Comparison of ENCODE assay signal across 8 cellular contexts in genomic region chr17:66190738-66191606, GRCh38. TPM values are rescaled to one million over a fixed set of nuclear protein-coding genes. Genes with fewer than 3 reads are reported as not detected.
DNase-seq lines count a peak whose midpoint lies in the region; ATAC-seq and TF ChIP-seq lines count a peak whose summit lies in the region.

No MANE protein-coding gene starts in this region.

- DNase-seq in AG04449 (ENCODE audit: low read depth, low spot score) (no peak), HFF-Myc (ENCODE audit: extremely low read depth, low read depth) (no peak), hepatic stellate cell (ENCODE audit: low spot score) (peak; percentile 53), skeletal muscle cell (ENCODE audit: low read depth) (peak; percentile 39), SW 1271 (lab: John Stamatoyannopoulos, UW) (no peak), NCI-H2081 (lab: John Stamatoyannopoulos, UW) (no peak)
- DNase-seq in activated naive CD4-positive, alpha-beta T cell treated with anti-CD3 and anti-CD28 coated beads, Interleukin-2, amount 50 U/mL, for 72 hours (ENCODE audit: low spot score in 2 of 2), result no peak

- POLR2A ChIA-PET in AG04449 (lab: Yijun Ruan, JAX), result interaction anchor here (0.6 kb wide), 1 partner anchor 25 kb away, joined by 4 read pairs; no protein-coding TSS in a partner anchor

- TF ChIP-seq CTCF in AG04449 (IDR thresholded peaks at IDR 0.05; ENCODE audit: insufficient read depth, low read length, missing control alignments), result no peak
- TF ChIP-seq CTCF in HFF-Myc (IDR thresholded peaks at IDR 0.05; ENCODE audit: low read depth, low read length, missing control alignments), result no peak

- CTCF ChIA-PET in AG04449 (lab: Yijun Ruan, JAX), result interaction anchor here (0.8 to 2.1 kb wide), 4 partner anchors 10 to 537 kb away, joined by 3 to 13 read pairs (median 3); no protein-coding TSS in a partner anchor

- ATAC-seq in activated naive CD4-positive, alpha-beta T cell treated with anti-CD3 and anti-CD28 coated beads, Interleukin-2, amount 50 U/mL, for 72 hours, result no peak
- no peak for ATAC-seq in GM21447 (IDR thresholded peaks at IDR 0.05; ENCODE audit: unreplicated experiment)

- no peaks in the 10 kb centered on the region for H3K9me3 Mint-ChIP-seq in activated naive CD4-positive, alpha-beta T cell treated with anti-CD3 and anti-CD28 coated beads, Interleukin-2, amount 50 U/mL, for 72 hours

- no peaks in the 10 kb centered on the region for H3K36me3 Mint-ChIP-seq in activated naive CD4-positive, alpha-beta T cell treated with anti-CD3 and anti-CD28 coated beads, Interleukin-2, amount 50 U/mL, for 72 hours

- peak overlapping the region; percentile 41 to 78 for H3K27ac Mint-ChIP-seq in activated naive CD4-positive, alpha-beta T cell treated with anti-CD3 and anti-CD28 coated beads, Interleukin-2, amount 50 U/mL, for 72 hours

- peak overlapping the region; percentile 64 for H3K4me3 ChIP-seq in AG04449 (ENCODE audit: low read depth, low read length)
- H3K4me3 ChIP-seq in HFF-Myc (replicated peaks; ENCODE audit: low read depth, low read length), result peak overlapping the region; percentile 77
- H3K4me3 ChIP-seq in skeletal muscle cell (ENCODE audit: low read depth, low read length), result peak overlapping the region; percentile 77

RNA-seq across cellular contexts. Expression of gene CEP112, which starts 1.0 kb away (rescaled TPM):
- 1 to 10 TPM; 1.2 to 4.2 TPM for total RNA-seq in activated naive CD4-positive, alpha-beta T cell treated with anti-CD3 and anti-CD28 coated beads, Interleukin-2, amount 50 U/mL, for 72 hours

RNA-seq across cellular contexts. Expression of gene APOH, which starts 38.2 kb away (rescaled TPM):
- not detected for total RNA-seq in activated naive CD4-positive, alpha-beta T cell treated with anti-CD3 and anti-CD28 coated beads, Interleukin-2, amount 50 U/mL, for 72 hours

Comparison
In these comparisons a context has a peak if more than half of its experiments do, and no peak if none do; other contexts are left out.
1. DNase-seq: peak in hepatic stellate cell (single experiment) and skeletal muscle cell (single experiment); none in AG04449 (single experiment), HFF-Myc (single experiment), activated naive CD4-positive, alpha-beta T cell treated with anti-CD3 and anti-CD28 coated beads, Interleukin-2, amount 50 U/mL, for 72 hours (0 of 2), SW 1271 (0 of 2) and NCI-H2081 (0 of 2).
2. Peak in every context shown above with its lines, with median percentiles within 50 percentile points of each other: H3K4me3 ChIP-seq.